Comparison of ENCODE assay signal across 7 cellular contexts in genomic region chr7:100515072-100515532, GRCh38. TPM values are rescaled to one million over a fixed set of nuclear protein-coding genes. Genes with fewer than 3 reads are reported as not detected.
DNase-seq lines count a peak whose midpoint lies in the region; ATAC-seq lines count a peak whose summit lies in the region.
"Had no signal": no experiment of that assay in that cellular context is flagged by ENCODE, and none has a peak within 500 bp of the region (broad histone marks: within the 10 kb centered on the region; RNA-seq: fewer than 3 reads in every experiment).

No MANE protein-coding gene starts in this region.

- ATAC-seq in naive thymus-derived CD4-positive, alpha-beta T cell = no peak

- H3K4me3 Mint-ChIP-seq in naive thymus-derived CD4-positive, alpha-beta T cell = peak overlapping the region in 7 of 10 donors; percentile 51 to 77 (median 63)

- intact Hi-C loops in naive thymus-derived CD4-positive, alpha-beta T cell (cut with micrococcal nuclease) = no loop called here

- H3K27ac Mint-ChIP-seq in naive thymus-derived CD4-positive, alpha-beta T cell = peak overlapping the region in 6 of 9 donors; percentile 66 to 92 (median 83)

- no peaks in the 10 kb centered on the region for H3K9me3 Mint-ChIP-seq in naive thymus-derived CD4-positive, alpha-beta T cell

- no peaks in the 10 kb centered on the region for H3K36me3 ChIP-seq in GM23248 (ENCODE audit: low read depth)
- no peaks in the 10 kb centered on the region for H3K36me3 ChIP-seq in adipocyte (ENCODE audit: control insufficient read depth, insufficient read depth, low read length, severe bottlenecking)
- H3K36me3 ChIP-seq in naive thymus-derived CD4-positive, alpha-beta T cell (ENCODE audit: control insufficient read depth in 2 of 3, insufficient read depth in 3 of 3, low read length in 3 of 3) = no peaks in the 10 kb centered on the region
- H3K36me3 ChIP-seq in HAP-1 (replicated peaks) = no peaks in the 10 kb centered on the region

- peak; percentile 86 for DNase-seq in GM23248
- DNase-seq in adipocyte (ENCODE audit: low read depth) = peak; percentile 89
- no peak for DNase-seq in naive thymus-derived CD4-positive, alpha-beta T cell
- no peak for DNase-seq in NCI-H1436 treated with DMSO at 0.1 percent for 48 hours (lab: John Stamatoyannopoulos, UW)
- DNase-seq in HAP-1 (ENCODE audit: low spot score in 2 of 2) = no peak
- DNase-seq in stimulated activated CD4-positive, alpha-beta T cell treated with anti-CD3 and anti-CD28 coated beads, Interleukin-4, amount 100 ng/mL, for 24 hours = no peak

- peak overlapping the region; percentile 17; the same call in 1 of the 2 replicates for H3K27ac ChIP-seq in GM23248
- H3K27ac ChIP-seq in naive thymus-derived CD4-positive, alpha-beta T cell (ENCODE audit: low read depth, low read length) = no peak overlapping the region

- H3K9ac ChIP-seq in GM23248 = no peak overlapping the region
- peak overlapping the region; percentile 48 for H3K9ac ChIP-seq in adipocyte (ENCODE audit: low read length)

- H3K4me1 ChIP-seq in GM23248 (ENCODE audit: insufficient read depth) (peaks cover 23% of the 10 kb centered on the region), adipocyte (ENCODE audit: control insufficient read depth, insufficient read depth, low read length) (peaks cover 22% of the 10 kb centered on the region), HAP-1 (no peaks in the 10 kb centered on the region)
- H3K4me1 ChIP-seq in naive thymus-derived CD4-positive, alpha-beta T cell (ENCODE audit: control insufficient read depth in 2 of 2, insufficient read depth in 2 of 2, low read length in 2 of 2) = peaks cover 23 to 29% of the 10 kb centered on the region in 2 donors

- peaks cover 20 to 50% (median 31%) of the 10 kb centered on the region in 7 donors for H3K4me1 Mint-ChIP-seq in naive thymus-derived CD4-positive, alpha-beta T cell

- H3K4me2 ChIP-seq in GM23248 (ENCODE audit: unreplicated experiment) = peak overlapping the region; percentile 30

- H3K9me2 ChIP-seq in GM23248 (ENCODE audit: insufficient read depth) = no peaks in the 10 kb centered on the region

- 0 out of 2 replicates have a peak, but pooled peaks cover 6% of the 10 kb centered on the region for H3K27me3 ChIP-seq in GM23248 (replicated peaks; ENCODE audit: insufficient read depth)
- H3K27me3 ChIP-seq in adipocyte (replicated peaks; ENCODE audit: control insufficient read depth, insufficient read depth, low read length) = no peaks in the 10 kb centered on the region
- no peaks in the 10 kb centered on the region for H3K27me3 ChIP-seq in naive thymus-derived CD4-positive, alpha-beta T cell (ENCODE audit: control insufficient read depth in 2 of 2, insufficient read depth in 2 of 2, low read length in 2 of 2)
- H3K27me3 ChIP-seq in HAP-1 (ENCODE audit: low read depth) = no peaks in the 10 kb centered on the region

- no peaks in the 10 kb centered on the region for H3K36me3 Mint-ChIP-seq in naive thymus-derived CD4-positive, alpha-beta T cell

- 2 to 6% methylated on average over 2 of the region's 2 CpGs for WGBS in GM23248 (ENCODE audit: low coverage in 1 of 2, low lambda C conversion rate in 2 of 2, missing lambda C conversion rate in 2 of 2), 2 experiments

- H3K4me3 ChIP-seq in GM23248 (no peak overlapping the region), adipocyte (ENCODE audit: low read length) (peak overlapping the region; percentile 31), HAP-1 (no peak overlapping the region)
- H3K4me3 ChIP-seq in naive thymus-derived CD4-positive, alpha-beta T cell (ENCODE audit: low read length) = no peak overlapping the region

- in situ Hi-C loops in GM23248 (cut with MboI) (no loop called here), HAP-1 (cut with MboI; ENCODE audit: low sequenced_read_pairs) (no loop called here)

- POLR2A ChIA-PET in naive thymus-derived CD4-positive, alpha-beta T cell (lab: Charles Lee) = interaction anchor here (1.0 to 1.7 kb wide), 5 partner anchors 8 to 71 kb away, joined by 3 to 8 read pairs (median 3); partner anchors contain the start of genes FBXO24 and LRCH4

- H4K20me1 ChIP-seq in GM23248 (ENCODE audit: insufficient read depth) = no peaks in the 10 kb centered on the region

- H3F3A ChIP-seq in GM23248 (ENCODE audit: insufficient read depth) = peaks cover 22% of the 10 kb centered on the region

- no peak overlapping the region for H2AFZ ChIP-seq in GM23248

- no peaks in the 10 kb centered on the region for H3K79me2 ChIP-seq in GM23248 (ENCODE audit: insufficient read depth)

- H3K9me3 ChIP-seq in GM23248 (ENCODE audit: low read depth) (no peaks in the 10 kb centered on the region), adipocyte (ENCODE audit: control insufficient read depth, low read length) (no peaks in the 10 kb centered on the region), HAP-1 (no peaks in the 10 kb centered on the region)
- H3K9me3 ChIP-seq in naive thymus-derived CD4-positive, alpha-beta T cell (ENCODE audit: control insufficient read depth in 2 of 3, low read length in 3 of 3) = no peaks in the 10 kb centered on the region

- CTCF ChIA-PET in naive thymus-derived CD4-positive, alpha-beta T cell (lab: Charles Lee) = interaction anchor here (0.6 to 1.6 kb wide), 6 partner anchors 32 to 628 kb away, joined by 3 to 13 read pairs (median 4); no protein-coding TSS in a partner anchor

- H3K27me3 Mint-ChIP-seq in naive thymus-derived CD4-positive, alpha-beta T cell = peaks cover 0 to 3% (median 0%) of the 10 kb centered on the region in 5 donors

RNA-seq across cellular contexts. Expression of gene AGFG2, which starts 23.9 kb away (rescaled TPM):
- 4.8 and 4.9 TPM in 2 replicates for total RNA-seq in GM23248 (2014; rRNA removed; shearing (Covaris generic))
- polyA plus RNA-seq in GM23248 (2016; fragmentation: Nextera tagmentation; extraction: Ambion mirVana) = 6.5 and 7.3 TPM in 2 replicates
- 10 to 100 TPM; 15.8 to 42.4 (median 23.3) TPM for total RNA-seq in naive thymus-derived CD4-positive, alpha-beta T cell
- polyA plus RNA-seq in naive thymus-derived CD4-positive, alpha-beta T cell = 1 to 10 TPM; 5.7 to 9.8 TPM

RNA-seq across cellular contexts. Expression of gene NYAP1, which starts 31.4 kb away (rescaled TPM):
- not detected in 2 replicates for total RNA-seq in GM23248 (2014; rRNA removed; shearing (Covaris generic))
- not detected in 2 replicates for polyA plus RNA-seq in GM23248 (2016; fragmentation: Nextera tagmentation; extraction: Ambion mirVana)
- total RNA-seq in naive thymus-derived CD4-positive, alpha-beta T cell = under 1 TPM; 0.11 to 0.64 (median 0.44) TPM
- not detected for polyA plus RNA-seq in naive thymus-derived CD4-positive, alpha-beta T cell

RNA-seq across cellular contexts. Expression of gene TSC22D4, which starts 36.1 kb away (rescaled TPM):
- 18.6 and 30.7 TPM in 2 replicates for total RNA-seq in GM23248 (2014; rRNA removed; shearing (Covaris generic))
- 19.1 and 20.7 TPM in 2 replicates for polyA plus RNA-seq in GM23248 (2016; fragmentation: Nextera tagmentation; extraction: Ambion mirVana)
- 100 to 1,000 TPM in 4 of 5 experiments, 10 to 100 TPM in 1; 75.6 to 124 (median 115) TPM for total RNA-seq in naive thymus-derived CD4-positive, alpha-beta T cell
- 10 to 100 TPM; 23.7 to 30.1 TPM for polyA plus RNA-seq in naive thymus-derived CD4-positive, alpha-beta T cell

RNA-seq across cellular contexts. Expression of gene SPACDR, which starts 51.0 kb away (rescaled TPM):
- not detected in 2 replicates for total RNA-seq in GM23248 (2014; rRNA removed; shearing (Covaris generic))
- polyA plus RNA-seq in GM23248 (2016; fragmentation: Nextera tagmentation; extraction: Ambion mirVana) = 0.50 TPM in 1 of 2 replicates, not detected in the other
- total RNA-seq in naive thymus-derived CD4-positive, alpha-beta T cell = 1 to 10 TPM; 1.6 to 7.8 (median 2.2) TPM
- under 1 TPM in 1 of 2 donors, not detected in 1; 0.85 TPM for polyA plus RNA-seq in naive thymus-derived CD4-positive, alpha-beta T cell
- polyA plus RNA-seq: neural cell had no signal

RNA-seq across cellular contexts. Expression of gene SAP25, which starts 58.6 kb away (rescaled TPM):
- total RNA-seq in GM23248 (2014; rRNA removed; shearing (Covaris generic)) = not detected in 2 replicates
- 0.42 TPM in 1 of 2 replicates, not detected in the other for polyA plus RNA-seq in GM23248 (2016; fragmentation: Nextera tagmentation; extraction: Ambion mirVana)
- total RNA-seq in naive thymus-derived CD4-positive, alpha-beta T cell = 100 to 1,000 TPM in 2 of 5 experiments, 10 to 100 TPM in 3; 29.1 to 174 (median 71.3) TPM
- polyA plus RNA-seq in naive thymus-derived CD4-positive, alpha-beta T cell = under 1 TPM in 1 of 2 donors, not detected in 1; 0.48 TPM

Comparison
In these comparisons a context has a peak if more than half of its experiments do, and no peak if none do; other contexts are left out.
1. DNase-seq: peak in GM23248 (single experiment) and adipocyte (single experiment); none in naive thymus-derived CD4-positive, alpha-beta T cell (0 of 9), NCI-H1436 treated with DMSO at 0.1 percent for 48 hours (single experiment), HAP-1 (0 of 2) and stimulated activated CD4-positive, alpha-beta T cell treated with anti-CD3 and anti-CD28 coated beads, Interleukin-4, amount 100 ng/mL, for 24 hours (single experiment).